ENCODE assay signal across 8 cellular contexts in genomic region chr1:44031051-44031899, GRCh38. TPM values are rescaled to one million over a fixed set of nuclear protein-coding genes. Genes with fewer than 3 reads are reported as not detected.
DNase-seq lines count a peak whose midpoint lies in the region; ATAC-seq lines count a peak whose summit lies in the region.

TSS of gene SLC6A9 (minus strand) at chr1:44031462. CDS start at chr1:44024277, 7,185 bp downstream.

- H3K4me3 ChIP-seq in MG63 (peak within 1 kb of the TSS; percentile 92), ectodermal cell (ENCODE audit: insufficient read depth, low read depth, low read length) (peak within 1 kb of the TSS; percentile 85), mesodermal cell (ENCODE audit: extremely low read depth, insufficient read depth, low read length, poor library complexity, severe bottlenecking) (peak within 1 kb of the TSS; percentile 87)

- peak within 1 kb of the TSS; percentile 93 for H3K27ac ChIP-seq in ectodermal cell (ENCODE audit: insufficient read depth, low read depth, low read length, poor library complexity, severe bottlenecking)
- peak within 1 kb of the TSS; percentile 91 for H3K27ac ChIP-seq in mesodermal cell (ENCODE audit: low read depth, low read length, severe bottlenecking)

- H3K4me1 ChIP-seq in ectodermal cell (ENCODE audit: control insufficient read depth, insufficient read depth, low read length), result peaks cover 39% of the 10 kb centered on the region
- H3K4me1 ChIP-seq in mesodermal cell (ENCODE audit: control insufficient read depth, insufficient read depth, low read length, poor library complexity, severe bottlenecking), result peaks cover 19% of the 10 kb centered on the region

- peak; percentile 73 for DNase-seq in COLO668 (lab: John Stamatoyannopoulos, UW; ENCODE audit: unreplicated experiment)
- DNase-seq in MG63, result peak; percentile 76
- peak; percentile 50 to 57 for DNase-seq in activated CD4-positive, alpha-beta T cell treated with anti-CD3 and anti-CD28 coated beads, Interleukin-2, amount 50 U/mL, for 48 hours
- DNase-seq in stimulated activated CD8-positive, alpha-beta memory T cell treated with anti-CD3 and anti-CD28 coated beads, Interleukin-7, amount 100 ng/mL, for 24 hours (ENCODE audit: low read depth), result peak; percentile 18
- DNase-seq in cerebellar nuclear complex (lab: John Stamatoyannopoulos, UW), result no peak

- H3K36me3 ChIP-seq in MG63 (no peaks in the 10 kb centered on the region), ectodermal cell (ENCODE audit: control insufficient read depth, insufficient read depth, low read length) (no peaks in the 10 kb centered on the region), mesodermal cell (ENCODE audit: control insufficient read depth, insufficient read depth, low read length) (peaks cover 5% of the 10 kb centered on the region)

- WGBS in ectodermal cell, 2 experiments, result 0% methylated on average over 54 to 55 of the region's 55 CpGs
- WGBS in mesodermal cell (ENCODE audit: insufficient coverage in 2 of 2), 2 experiments, result 0 to 1% methylated on average over 21 to 40 of the region's 55 CpGs

- H3K27me3 ChIP-seq in MG63 (no peaks in the 10 kb centered on the region), ectodermal cell (ENCODE audit: control insufficient read depth, insufficient read depth, low read length, poor library complexity, severe bottlenecking) (no peaks in the 10 kb centered on the region)

- ATAC-seq in GM21619 (IDR thresholded peaks at IDR 0.05; ENCODE audit: unreplicated experiment), result no peak

- no peaks in the 10 kb centered on the region for H3K9me3 ChIP-seq in MG63
- no peaks in the 10 kb centered on the region for H3K9me3 ChIP-seq in ectodermal cell (ENCODE audit: control insufficient read depth, low read length)
- H3K9me3 ChIP-seq in mesodermal cell (ENCODE audit: control insufficient read depth, low read length), result no peaks in the 10 kb centered on the region

RNA-seq across cellular contexts. Expression of gene SLC6A9, which starts in this region (rescaled TPM):
- total RNA-seq in MG63 (2014; rRNA removed; shearing (Covaris generic); ENCODE audit: low replicate concordance), result 1.6 and 6.0 TPM in 2 replicates
- polyA plus RNA-seq in ectodermal cell (2013, experiment 1 of 4), result 22.3 TPM
- polyA plus RNA-seq in ectodermal cell (2013, experiment 2 of 4), result 25.4 TPM
- 21.0 TPM for polyA plus RNA-seq in ectodermal cell (2013, experiment 3 of 4)
- 23.5 TPM for polyA plus RNA-seq in ectodermal cell (2013, experiment 4 of 4)
- polyA plus RNA-seq in mesodermal cell (2013, experiment 1 of 2), result 13.7 TPM
- 11.8 TPM for polyA plus RNA-seq in mesodermal cell (2013, experiment 2 of 2)

Comparison
In these comparisons a context has a peak if more than half of its experiments do, and no peak if none do; other contexts are left out.
1. DNase-seq: peak in COLO668 (single experiment), MG63 (single experiment), activated CD4-positive, alpha-beta T cell treated with anti-CD3 and anti-CD28 coated beads, Interleukin-2, amount 50 U/mL, for 48 hours (2 of 2) and stimulated activated CD8-positive, alpha-beta memory T cell treated with anti-CD3 and anti-CD28 coated beads, Interleukin-7, amount 100 ng/mL, for 24 hours (single experiment); none in cerebellar nuclear complex (0 of 2).
2. Peak in every context shown above with its lines, with median percentiles within 50 percentile points of each other: H3K4me3 ChIP-seq.